9 cellular contexts compared by ENCODE assay signal in genomic region chr10:88896336-88897018, GRCh38. TPM values are rescaled to one million over a fixed set of nuclear protein-coding genes. Genes with fewer than 3 reads are reported as not detected.
A peak's percentile ranks its signal among the peaks of the same experiment; 100 is the strongest.
DNase-seq lines count a peak whose midpoint lies in the region; ATAC-seq and TF ChIP-seq lines count a peak whose summit lies in the region.
"Had no signal": no experiment of that assay in that cellular context is flagged by ENCODE, and none has a peak within 500 bp of the region (broad histone marks: within the 10 kb centered on the region; RNA-seq: fewer than 3 reads in every experiment).

No MANE protein-coding gene starts in this region.

- H3K27me3 ChIP-seq in breast epithelium (no peaks in the 10 kb centered on the region), right lobe of liver (no peaks in the 10 kb centered on the region)
- no peaks in the 10 kb centered on the region for H3K27me3 ChIP-seq in effector memory CD4-positive, alpha-beta T cell (replicated peaks; ENCODE audit: control insufficient read depth, insufficient read depth, low read length, poor library complexity, severe bottlenecking)

- H3K36me3 Mint-ChIP-seq in MCF 10A (ENCODE audit: insufficient read depth, unreplicated experiment) (peaks cover 14% of the 10 kb centered on the region), type B pancreatic cell (no peaks in the 10 kb centered on the region)
- H3K36me3 Mint-ChIP-seq in activated naive CD8-positive, alpha-beta T cell treated with anti-CD3 and anti-CD28 coated beads, Interleukin-2, amount 10 ng/mL, durations not matched to agents 7 days and 5 days, result peaks cover 48% of the 10 kb centered on the region

- TF ChIP-seq CTCF in breast epithelium (IDR thresholded peaks at IDR 0.05) (no peak), MCF 10A (IDR thresholded peaks at IDR 0.05; ENCODE audit: unreplicated experiment) (no peak), right lobe of liver (IDR thresholded peaks at IDR 0.05) (no peak), type B pancreatic cell (conservative IDR thresholded peaks at IDR 0.05) (no peak)

- H3K27ac ChIP-seq in breast epithelium (peak overlapping the region; percentile 20 to 74), right lobe of liver (peak overlapping the region in 2 of 3 donors; percentile 42 to 56)
- no peak overlapping the region for H3K27ac ChIP-seq in effector memory CD4-positive, alpha-beta T cell (ENCODE audit: insufficient read depth, low read length, poor library complexity, severe bottlenecking)

- H3K27ac Mint-ChIP-seq in MCF 10A (ENCODE audit: low read depth, unreplicated experiment) (no peak overlapping the region), type B pancreatic cell (peak overlapping the region; percentile 68)
- no peak overlapping the region for H3K27ac Mint-ChIP-seq in activated naive CD8-positive, alpha-beta T cell treated with anti-CD3 and anti-CD28 coated beads, Interleukin-2, amount 10 ng/mL, durations not matched to agents 7 days and 5 days

- H3K27me3 Mint-ChIP-seq in MCF 10A (ENCODE audit: insufficient read depth, unreplicated experiment) (no peaks in the 10 kb centered on the region), type B pancreatic cell (no peaks in the 10 kb centered on the region)
- no peaks in the 10 kb centered on the region for H3K27me3 Mint-ChIP-seq in activated naive CD8-positive, alpha-beta T cell treated with anti-CD3 and anti-CD28 coated beads, Interleukin-2, amount 10 ng/mL, durations not matched to agents 7 days and 5 days

- intact Hi-C loops in breast epithelium (cut with DNase I; ENCODE audit: low total_unique reads), result no loop called here
- intact Hi-C loops in MCF 10A (cut with micrococcal nuclease), result no loop called here
- intact Hi-C loops in right lobe of liver (cut with DNase I), result no loop called here

- peaks cover 11% of the 10 kb centered on the region for H3K4me1 Mint-ChIP-seq in MCF 10A (ENCODE audit: insufficient read depth, unreplicated experiment)
- H3K4me1 Mint-ChIP-seq in activated naive CD8-positive, alpha-beta T cell treated with anti-CD3 and anti-CD28 coated beads, Interleukin-2, amount 10 ng/mL, durations not matched to agents 7 days and 5 days, result peaks cover 53% of the 10 kb centered on the region
- peaks cover 33% of the 10 kb centered on the region for H3K4me1 Mint-ChIP-seq in type B pancreatic cell (ENCODE audit: unreplicated experiment)

- H3K4me3 ChIP-seq in breast epithelium (no peak overlapping the region), right lobe of liver (no peak overlapping the region)
- no peak overlapping the region for H3K4me3 ChIP-seq in effector memory CD4-positive, alpha-beta T cell (ENCODE audit: insufficient read depth, low read depth, low read length, poor library complexity, severe bottlenecking)

- no peaks in the 10 kb centered on the region for H3K4me1 ChIP-seq in breast epithelium
- H3K4me1 ChIP-seq in right lobe of liver, result peaks cover 0 to 33% (median 0%) of the 10 kb centered on the region in 4 donors
- H3K4me1 ChIP-seq in effector memory CD4-positive, alpha-beta T cell (ENCODE audit: control insufficient read depth, insufficient read depth, low read length, poor library complexity, severe bottlenecking), result peaks cover 8% of the 10 kb centered on the region

- peak; percentile 31 for ATAC-seq in activated naive CD8-positive, alpha-beta T cell treated with anti-CD3 and anti-CD28 coated beads, Interleukin-2, amount 10 ng/mL, durations not matched to agents 7 days and 5 days (ENCODE audit: low read depth)
- peak in 3 of 4 donors; percentile 36 to 72 (median 70) for ATAC-seq in right lobe of liver
- no peak for ATAC-seq in HG03521 (IDR thresholded peaks at IDR 0.05; ENCODE audit: unreplicated experiment)

- H3K9me3 ChIP-seq in breast epithelium (no peaks in the 10 kb centered on the region), right lobe of liver (no peaks in the 10 kb centered on the region)
- no peaks in the 10 kb centered on the region for H3K9me3 ChIP-seq in effector memory CD4-positive, alpha-beta T cell (ENCODE audit: control insufficient read depth, low read length)

- no peak overlapping the region for H3K4me3 Mint-ChIP-seq in MCF 10A (ENCODE audit: unreplicated experiment)
- H3K4me3 Mint-ChIP-seq in activated naive CD8-positive, alpha-beta T cell treated with anti-CD3 and anti-CD28 coated beads, Interleukin-2, amount 10 ng/mL, durations not matched to agents 7 days and 5 days, result peak overlapping the region; percentile 37
- H3K4me3 Mint-ChIP-seq in type B pancreatic cell, result peak overlapping the region; percentile 32

- TF ChIP-seq POLR2A in breast epithelium (IDR thresholded peaks at IDR 0.05) (no peak), right lobe of liver (IDR thresholded peaks at IDR 0.05) (no peak)

- H3K9me3 Mint-ChIP-seq in MCF 10A (ENCODE audit: unreplicated experiment) (no peaks in the 10 kb centered on the region), type B pancreatic cell (no peaks in the 10 kb centered on the region)
- H3K9me3 Mint-ChIP-seq in activated naive CD8-positive, alpha-beta T cell treated with anti-CD3 and anti-CD28 coated beads, Interleukin-2, amount 10 ng/mL, durations not matched to agents 7 days and 5 days, result no peaks in the 10 kb centered on the region

- CTCF ChIA-PET in MCF 10A (lab: Yijun Ruan, JAX), result interaction anchor here (0.7 kb wide), 1 partner anchor 11 kb away, joined by 3 read pairs; no protein-coding TSS in a partner anchor

- 64% methylated on average over 3 of the region's 4 CpGs for WGBS in right lobe of liver (ENCODE audit: insufficient coverage, low coverage, low lambda C conversion rate, missing lambda C conversion rate)

- H3K36me3 ChIP-seq in breast epithelium, result no peaks in the 10 kb centered on the region
- H3K36me3 ChIP-seq in right lobe of liver, result no peaks in the 10 kb centered on the region
- H3K36me3 ChIP-seq in effector memory CD4-positive, alpha-beta T cell (ENCODE audit: control insufficient read depth, insufficient read depth, low read length), result no peaks in the 10 kb centered on the region

- POLR2A ChIA-PET in MCF 10A (lab: Yijun Ruan, JAX), result interaction anchor here (0.6 to 4.9 kb wide), 3 partner anchors 14 to 579 kb away, joined by 3 to 34 read pairs (median 4); partner anchors contain the start of gene FAS
- POLR2A ChIA-PET in activated naive CD8-positive, alpha-beta T cell treated with anti-CD3 and anti-CD28 coated beads, Interleukin-2, amount 10 ng/mL, durations not matched to agents 7 days and 5 days (lab: Charles Lee), result interaction anchor here (1.5 kb wide), 1 partner anchor 16 kb away, joined by 4 read pairs; the partner anchor contains the start of gene STAMBPL1

- DNase-seq in breast epithelium (ENCODE audit: low spot score in 2 of 2) (no peak), MCF 10A (ENCODE audit: unreplicated experiment) (no peak), right lobe of liver (no peak), type B pancreatic cell (ENCODE audit: extremely low spot score, unreplicated experiment) (no peak), SHP77 (lab: John Stamatoyannopoulos, UW) (no peak)
- DNase-seq in activated naive CD8-positive, alpha-beta T cell treated with anti-CD3 and anti-CD28 coated beads, Interleukin-2, amount 10 ng/mL, durations not matched to agents 7 days and 5 days, result no peak
- no peak for DNase-seq in effector memory CD4-positive, alpha-beta T cell

- no TSS peak for BruUV-seq in MCF 10A (replicated peaks; lab: Mats Ljungman, UMichigan)

RNA-seq across cellular contexts. Expression of gene STAMBPL1, which starts 16.4 kb away (rescaled TPM):
- total RNA-seq in breast epithelium (10 to 100 TPM; 17.1 to 21.0 (median 17.9) TPM), MCF 10A (2022) (18.9 and 29.2 TPM in 2 replicates), right lobe of liver (1 to 10 TPM in 5 of 6 experiments, under 1 TPM in 1; 0.66 to 8.0 (median 4.2) TPM), type B pancreatic cell (ENCODE audit: low replicate concordance) (5.9 and 8.4 TPM in 2 replicates)
- total RNA-seq in activated naive CD8-positive, alpha-beta T cell treated with anti-CD3 and anti-CD28 coated beads, Interleukin-2, amount 10 ng/mL, durations not matched to agents 7 days and 5 days, result 10 to 100 TPM; 48.3 to 54.0 TPM

RNA-seq across cellular contexts. Expression of gene ANKRD22, which starts 44.8 kb away (rescaled TPM):
- 1 to 10 TPM in 1 of 3 donors, under 1 TPM in 1, not detected in 1; 0.59 to 1.6 TPM for total RNA-seq in breast epithelium
- total RNA-seq in MCF 10A (2022), result 0.26 TPM in 1 of 2 replicates, not detected in the other
- not detected for total RNA-seq in activated naive CD8-positive, alpha-beta T cell treated with anti-CD3 and anti-CD28 coated beads, Interleukin-2, amount 10 ng/mL, durations not matched to agents 7 days and 5 days
- 1 to 10 TPM in 2 of 6 experiments, under 1 TPM in 1, not detected in 3; 0.54 to 1.2 (median 1.2) TPM for total RNA-seq in right lobe of liver
- 2.9 and 8.4 TPM in 2 replicates for total RNA-seq in type B pancreatic cell (ENCODE audit: low replicate concordance)
- total RNA-seq: temporal lobe had no signal

RNA-seq across cellular contexts. Expression of gene ACTA2, which starts 56.1 kb away (rescaled TPM):
- total RNA-seq in breast epithelium (1,000 to 10,000 TPM in 2 of 3 donors, 10 to 100 TPM in 1; 87.9 to 1,054 (median 1,036) TPM), MCF 10A (2022) (25.4 and 25.6 TPM in 2 replicates), right lobe of liver (100 to 1,000 TPM in 2 of 6 experiments, 10 to 100 TPM in 4; 15.0 to 127 (median 80.7) TPM), type B pancreatic cell (ENCODE audit: low replicate concordance) (38.1 and 76.5 TPM in 2 replicates)
- total RNA-seq in activated naive CD8-positive, alpha-beta T cell treated with anti-CD3 and anti-CD28 coated beads, Interleukin-2, amount 10 ng/mL, durations not matched to agents 7 days and 5 days, result 10 to 100 TPM; 11.0 to 13.8 TPM
